1 cellular context compared by ENCODE assay signal in genomic region chr14:63304429-63304828, GRCh38. TPM values are rescaled to one million over a fixed set of nuclear protein-coding genes. Genes with fewer than 3 reads are reported as not detected.
"Had no signal": no experiment of that assay in that cellular context is flagged by ENCODE, and none has a peak within 500 bp of the region (broad histone marks: within the 10 kb centered on the region; RNA-seq: fewer than 3 reads in every experiment).

No MANE protein-coding gene starts in this region.

RNA-seq across cellular contexts. Expression of gene GPHB5, which starts 14.3 kb away (rescaled TPM):
- polyA plus RNA-seq: GM12878 had no signal
